Comparison of ENCODE assay signal across 8 cellular contexts in genomic region chr12:16359512-16360491, GRCh38. TPM values are rescaled to one million over a fixed set of nuclear protein-coding genes. Genes with fewer than 3 reads are reported as not detected.
DNase-seq lines count a peak whose midpoint lies in the region; ATAC-seq, FAIRE-seq and TF ChIP-seq lines count a peak whose summit lies in the region.

No MANE protein-coding gene starts in this region.

- in situ Hi-C loops in T47D (cut with HindIII; ENCODE audit: low pct_unique_long_range_greater_than_20kb, low sequenced_read_pairs) = no loop called here

- H3K9me3 ChIP-seq in liver (ENCODE audit: control insufficient read depth in 4 of 4, low read length in 3 of 4) = no peaks in the 10 kb centered on the region
- H3K9me3 ChIP-seq in CD4-positive, alpha-beta memory T cell (ENCODE audit: control insufficient read depth in 1 of 2, low read length in 2 of 2) = no peaks in the 10 kb centered on the region

- no peak overlapping the region for H3K4me3 Mint-ChIP-seq in CD4-positive, alpha-beta memory T cell

- no peak overlapping the region for H3K4me3 ChIP-seq in liver (ENCODE audit: low read depth in 1 of 3, low read length in 3 of 3)
- no peak overlapping the region for H3K4me3 ChIP-seq in CD4-positive, alpha-beta memory T cell (ENCODE audit: low read length in 2 of 2)

- no peak for TF ChIP-seq POLR2A in GM12892 (IDR thresholded peaks at IDR 0.05; ENCODE audit: low read depth, low read length)

- no peaks in the 10 kb centered on the region for H3K36me3 Mint-ChIP-seq in CD4-positive, alpha-beta memory T cell

- WGBS in liver = 54% methylated on average over 20 of the region's 20 CpGs

- H3K4me1 ChIP-seq in liver (ENCODE audit: control insufficient read depth in 4 of 4, insufficient read depth in 4 of 4, low read length in 3 of 4) = peaks cover 0 to 48% (median 22%) of the 10 kb centered on the region in 4 donors
- no peaks in the 10 kb centered on the region for H3K4me1 ChIP-seq in CD4-positive, alpha-beta memory T cell (ENCODE audit: insufficient read depth, low read length)

- intact Hi-C loops in CD4-positive, alpha-beta memory T cell (cut with micrococcal nuclease) = no loop called here

- no peaks in the 10 kb centered on the region for H3K4me1 Mint-ChIP-seq in CD4-positive, alpha-beta memory T cell

- H3K9ac ChIP-seq in liver (ENCODE audit: low read depth in 1 of 2, low read length in 2 of 2) = no peak overlapping the region

- H3K27ac Mint-ChIP-seq in CD4-positive, alpha-beta memory T cell = no peak overlapping the region

- FAIRE-seq in GM12892 (lab: Jason Lieb, UNC) = no peak

- DNase-seq in AG08396 (ENCODE audit: low spot score) (peak; percentile 24), NCI-H1092 (lab: John Stamatoyannopoulos, UW) (peak; percentile 18), T47D (ENCODE audit: low read depth in 1 of 2, low spot score in 1 of 2) (peak; percentile 14 to 80), GM12892 (ENCODE audit: insufficient read length) (no peak)
- no peak for DNase-seq in CD4-positive, alpha-beta memory T cell

- POLR2A ChIA-PET in CD4-positive, alpha-beta memory T cell (lab: Charles Lee; ENCODE audit: partially characterized antibody) = no interaction called here

- peaks cover 5 to 60% (median 26%) of the 10 kb centered on the region in 4 donors for H3K36me3 ChIP-seq in liver (ENCODE audit: control insufficient read depth in 4 of 4, insufficient read depth in 3 of 4, low read depth in 1 of 4, low read length in 3 of 4)
- no peaks in the 10 kb centered on the region for H3K36me3 ChIP-seq in CD4-positive, alpha-beta memory T cell (ENCODE audit: insufficient read depth, low read length)

- no peak overlapping the region for H3K27ac ChIP-seq in liver (ENCODE audit: low read depth in 1 of 2, low read length in 2 of 2)
- no peak overlapping the region for H3K27ac ChIP-seq in CD4-positive, alpha-beta memory T cell (ENCODE audit: low read depth, low read length)

- ATAC-seq in GM18858 (IDR thresholded peaks at IDR 0.05; ENCODE audit: unreplicated experiment) = no peak

- H3K9me3 Mint-ChIP-seq in CD4-positive, alpha-beta memory T cell = peaks cover 0 to 9% (median 1%) of the 10 kb centered on the region in 8 donors

- no peaks in the 10 kb centered on the region for H3K27me3 ChIP-seq in liver (ENCODE audit: control insufficient read depth in 4 of 4, insufficient read depth in 4 of 4, low read length in 3 of 4)
- no peaks in the 10 kb centered on the region for H3K27me3 ChIP-seq in CD4-positive, alpha-beta memory T cell (ENCODE audit: insufficient read depth, low read length)

- TF ChIP-seq CTCF in GM12873 (IDR thresholded peaks at IDR 0.05; ENCODE audit: insufficient read depth, low read depth, low read length, missing control alignments) (peak; percentile 73), liver (IDR thresholded peaks at IDR 0.05; ENCODE audit: low read depth, low read length, missing input control) (peak; percentile 64)

- peak; percentile 84 to 93 for TF ChIP-seq RAD21 in liver (IDR thresholded peaks at IDR 0.05)

- no peaks in the 10 kb centered on the region for H3K27me3 Mint-ChIP-seq in CD4-positive, alpha-beta memory T cell

- CTCF ChIA-PET in CD4-positive, alpha-beta memory T cell (lab: Charles Lee; ENCODE audit: partially characterized antibody) = no interaction called here

TF ChIP-seq in liver, 16 proteins besides CTCF, POLR2A, EP300 and RAD21:
- TF ChIP-seq GABPA (IDR thresholded peaks at IDR 0.05 in 1 of 2, conservative IDR thresholded peaks at IDR 0.05 in 1 of 2) (no peak), ZBTB33 (IDR thresholded peaks at IDR 0.05) (no peak), HNF4A (conservative IDR thresholded peaks at IDR 0.05) (peak; percentile 19 to 49), SP1 (IDR thresholded peaks at IDR 0.05) (no peak), FOXA1 (IDR thresholded peaks at IDR 0.05) (no peak), EGR1 (IDR thresholded peaks at IDR 0.05; ENCODE audit: low read depth in 2 of 2) (no peak), NR2F2 (IDR thresholded peaks at IDR 0.05) (no peak), MAX (IDR thresholded peaks at IDR 0.05) (no peak), RXRA (IDR thresholded peaks at IDR 0.05) (peak in 1 of 2 donors; percentile 48), HNF4G (IDR thresholded peaks at IDR 0.05) (peak; percentile 21), YY1 (IDR thresholded peaks at IDR 0.05) (no peak), JUND (IDR thresholded peaks at IDR 0.05) (peak in 1 of 2 donors; percentile 11), TAF1 (conservative IDR thresholded peaks at IDR 0.05) (no peak), FOXA2 (IDR thresholded peaks at IDR 0.05) (no peak)
- TF ChIP-seq, protein P1, sequence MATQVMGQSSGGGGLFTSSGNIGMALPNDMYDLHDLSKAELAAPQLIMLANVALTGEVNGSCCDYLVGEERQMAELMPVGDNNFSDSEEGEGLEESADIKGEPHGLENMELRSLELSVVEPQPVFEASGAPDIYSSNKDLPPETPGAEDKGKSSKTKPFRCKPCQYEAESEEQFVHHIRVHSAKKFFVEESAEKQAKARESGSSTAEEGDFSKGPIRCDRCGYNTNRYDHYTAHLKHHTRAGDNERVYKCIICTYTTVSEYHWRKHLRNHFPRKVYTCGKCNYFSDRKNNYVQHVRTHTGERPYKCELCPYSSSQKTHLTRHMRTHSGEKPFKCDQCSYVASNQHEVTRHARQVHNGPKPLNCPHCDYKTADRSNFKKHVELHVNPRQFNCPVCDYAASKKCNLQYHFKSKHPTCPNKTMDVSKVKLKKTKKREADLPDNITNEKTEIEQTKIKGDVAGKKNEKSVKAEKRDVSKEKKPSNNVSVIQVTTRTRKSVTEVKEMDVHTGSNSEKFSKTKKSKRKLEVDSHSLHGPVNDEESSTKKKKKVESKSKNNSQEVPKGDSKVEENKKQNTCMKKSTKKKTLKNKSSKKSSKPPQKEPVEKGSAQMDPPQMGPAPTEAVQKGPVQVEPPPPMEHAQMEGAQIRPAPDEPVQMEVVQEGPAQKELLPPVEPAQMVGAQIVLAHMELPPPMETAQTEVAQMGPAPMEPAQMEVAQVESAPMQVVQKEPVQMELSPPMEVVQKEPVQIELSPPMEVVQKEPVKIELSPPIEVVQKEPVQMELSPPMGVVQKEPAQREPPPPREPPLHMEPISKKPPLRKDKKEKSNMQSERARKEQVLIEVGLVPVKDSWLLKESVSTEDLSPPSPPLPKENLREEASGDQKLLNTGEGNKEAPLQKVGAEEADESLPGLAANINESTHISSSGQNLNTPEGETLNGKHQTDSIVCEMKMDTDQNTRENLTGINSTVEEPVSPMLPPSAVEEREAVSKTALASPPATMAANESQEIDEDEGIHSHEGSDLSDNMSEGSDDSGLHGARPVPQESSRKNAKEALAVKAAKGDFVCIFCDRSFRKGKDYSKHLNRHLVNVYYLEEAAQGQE (IDR thresholded peaks at IDR 0.05) = no peak
- TF ChIP-seq, protein P2, sequence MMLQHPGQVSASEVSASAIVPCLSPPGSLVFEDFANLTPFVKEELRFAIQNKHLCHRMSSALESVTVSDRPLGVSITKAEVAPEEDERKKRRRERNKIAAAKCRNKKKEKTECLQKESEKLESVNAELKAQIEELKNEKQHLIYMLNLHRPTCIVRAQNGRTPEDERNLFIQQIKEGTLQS (IDR thresholded peaks at IDR 0.05) = no peak
TF ChIP-seq in liver: peak in this region for 4.

RNA-seq across cellular contexts. Expression of gene MGST1, which starts 12.4 kb away (rescaled TPM):
- 100 to 1,000 TPM in 1 of 2 donors, 10 to 100 TPM in 1; 84.6 to 274 TPM for total RNA-seq in liver
- polyA plus RNA-seq in liver = 1,000 to 10,000 TPM; 1,812 to 2,615 TPM
- total RNA-seq in CD4-positive, alpha-beta memory T cell = 1 to 10 TPM; 1.2 to 2.3 TPM
- polyA plus RNA-seq in CD4-positive, alpha-beta memory T cell = not detected
- 14.6 TPM for polyA plus RNA-seq in GM12892 (2012; ENCODE audit: missing spikeins)

Comparison
In these comparisons a context has a peak if more than half of its experiments do, and no peak if none do; other contexts are left out.
1. DNase-seq: peak in AG08396 (single experiment), NCI-H1092 (single experiment) and T47D (2 of 2); none in CD4-positive, alpha-beta memory T cell (0 of 5) and GM12892 (single experiment).
2. RNA of gene MGST1, which starts 12.4 kb away (total RNA-seq): 84.6 to 274 TPM in liver; 1.2 to 2.3 TPM in CD4-positive, alpha-beta memory T cell; every median in the first group is over 10 times any median in the second.